In the genomic region with DNA sequence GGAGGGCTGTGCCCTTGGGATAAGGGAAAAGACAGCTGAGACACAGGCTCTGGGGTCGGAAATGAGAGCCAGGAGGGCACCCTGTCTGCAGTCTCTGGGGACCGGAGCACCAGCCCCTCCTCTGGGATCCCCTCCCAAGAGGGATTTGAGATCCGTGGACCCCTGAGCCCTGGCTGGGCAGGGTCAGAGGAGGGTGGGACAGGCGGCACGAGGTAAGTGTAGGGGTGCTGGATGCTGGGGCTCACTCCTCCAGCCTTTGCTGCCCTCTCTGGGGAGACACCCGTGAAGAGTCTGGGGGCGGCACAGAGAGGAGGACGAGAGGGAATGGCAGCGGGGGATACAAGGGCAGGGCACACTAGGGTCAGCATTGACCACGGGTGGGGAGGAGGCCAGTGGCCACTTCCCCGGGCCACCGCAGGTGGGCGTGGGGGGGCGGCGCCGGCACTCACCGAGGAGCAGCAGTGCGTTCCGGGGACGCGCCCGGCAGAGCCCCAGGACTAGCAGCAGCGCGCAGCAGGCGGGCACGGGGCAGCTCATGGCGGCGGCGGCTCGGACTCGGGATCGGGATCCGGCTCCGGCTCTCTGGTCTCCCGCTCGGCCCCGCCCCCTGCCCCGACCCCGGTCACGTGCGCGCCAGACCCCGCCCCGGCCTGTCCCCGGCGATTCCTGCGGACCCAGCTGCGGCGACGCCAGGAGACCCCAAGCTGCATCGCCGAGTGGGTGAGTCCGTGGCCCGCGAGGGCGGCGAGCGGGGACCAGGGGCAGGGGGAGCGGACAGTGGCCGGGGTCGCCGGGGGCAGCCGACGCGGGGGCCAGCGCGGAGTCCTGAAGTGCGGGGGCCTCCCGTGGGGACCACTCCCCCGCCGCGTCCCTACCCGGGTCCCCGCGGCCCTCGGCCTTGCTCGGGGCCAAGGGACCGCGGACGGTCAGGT, we compare ENCODE assay signal across 8 cellular contexts. TPM values are rescaled to one million over a fixed set of nuclear protein-coding genes. Genes with fewer than 3 reads are reported as not detected.
DNase-seq lines count a peak whose midpoint lies in the region; ATAC-seq, FAIRE-seq and TF ChIP-seq lines count a peak whose summit lies in the region.

Gene SGSH (minus strand): TSS at position 557 of the 932 bp plus-strand sequence. CDS start 20 bp downstream, at position 537.
Gene SLC26A11 (plus strand): TSS at position 651 of the 932 bp plus-strand sequence. CDS start 1,134 bp downstream, outside the sequence.

- H3K9me3 ChIP-seq in kidney (ENCODE audit: control insufficient read depth in 1 of 2, low read length in 2 of 2), result no peaks in the 10 kb centered on the region

- peaks cover 50% of the 10 kb centered on the region for H3K4me1 Mint-ChIP-seq in central memory CD8-positive, alpha-beta T cell

- no peak for FAIRE-seq in kidney (lab: Jason Lieb, UNC)

- peak within 1 kb of the TSS; percentile 85 to 93 for H3K27ac ChIP-seq in kidney (ENCODE audit: low read depth in 2 of 2, low read length in 2 of 2)

- no peaks in the 10 kb centered on the region for H3K27me3 Mint-ChIP-seq in central memory CD8-positive, alpha-beta T cell

- peak within 1 kb of the TSS; percentile 70 to 77 for H3K4me3 ChIP-seq in kidney (ENCODE audit: low read length in 2 of 2)

- peaks cover 3 to 14% of the 10 kb centered on the region in 2 donors for H3K4me1 ChIP-seq in kidney (ENCODE audit: control insufficient read depth in 1 of 2, insufficient read depth in 1 of 2, low read depth in 1 of 2, low read length in 2 of 2)

- H3K9ac ChIP-seq in kidney (ENCODE audit: low read length in 2 of 2), result peak within 1 kb of the TSS; percentile 77 to 91

- in situ Hi-C loops in Caki2 (cut with HindIII; ENCODE audit: low pct_unique_long_range_greater_than_20kb, low sequenced_read_pairs), result no loop called here

- intact Hi-C loops in kidney (cut with DNase I), result no loop called here

- peak within 1 kb of the TSS; percentile 98 for H3K27ac Mint-ChIP-seq in central memory CD8-positive, alpha-beta T cell (ENCODE audit: low read depth)

- TF ChIP-seq CTCF in kidney (IDR thresholded peaks at IDR 0.05; ENCODE audit: borderline replicate concordance, extremely low read depth, insufficient read depth), result no peak

- H3K36me3 ChIP-seq in kidney (ENCODE audit: control insufficient read depth in 1 of 2, insufficient read depth in 2 of 2, low read length in 2 of 2), result peaks cover 3 to 7% of the 10 kb centered on the region in 2 donors

- H3K4me3 Mint-ChIP-seq in central memory CD8-positive, alpha-beta T cell, result peak within 1 kb of the TSS; percentile 90

- H3K36me3 Mint-ChIP-seq in central memory CD8-positive, alpha-beta T cell (ENCODE audit: insufficient read depth), result peaks cover 14% of the 10 kb centered on the region

- DNase-seq in Caki2 (ENCODE audit: low read depth) (peak; percentile 39), NCI-H1930 (lab: John Stamatoyannopoulos, UW) (peak; percentile 41 to 55), kidney (peak; percentile 94), KG1 (lab: John Stamatoyannopoulos, UW) (no peak)
- peak; percentile 18 for DNase-seq in activated CD4-positive, CD25-positive, alpha-beta regulatory T cell treated with anti-CD3 and anti-CD28 coated beads, Interleukin-2, amount 50 U/mL, for 16 hours (ENCODE audit: low read depth, low spot score)
- peak in 1 of 2 donors; percentile 25 for DNase-seq in central memory CD8-positive, alpha-beta T cell (ENCODE audit: low spot score in 2 of 2)
- peak; percentile 54 to 64 for DNase-seq in stimulated activated CD4-positive, alpha-beta T cell treated with anti-CD3 and anti-CD28 coated beads, Interleukin-15, amount 100 ng/mL, for 48 hours (ENCODE audit: low read depth in 2 of 2)

- H3K9me3 Mint-ChIP-seq in central memory CD8-positive, alpha-beta T cell, result no peaks in the 10 kb centered on the region

- peak; percentile 33 for ATAC-seq in GM21576 (IDR thresholded peaks at IDR 0.05; ENCODE audit: unreplicated experiment)
- peak; percentile 48 for ATAC-seq in central memory CD8-positive, alpha-beta T cell (replicated peaks; ENCODE audit: extremely low read depth, poor library complexity, severe bottlenecking)

RNA-seq across cellular contexts. Expression of gene SGSH, which starts in this region (rescaled TPM):
- 18.9 and 28.8 TPM in 2 replicates for total RNA-seq in Caki2 (2014; rRNA removed; shearing (Covaris generic); ENCODE audit: low replicate concordance)
- total RNA-seq in kidney, result 63.2 TPM
- 25.9 TPM for polyA plus RNA-seq in kidney (ENCODE audit: insufficient read depth, low read depth, low replicate concordance)

RNA-seq across cellular contexts. Expression of gene SLC26A11, which starts in this region (rescaled TPM):
- 26.6 and 31.1 TPM in 2 replicates for total RNA-seq in Caki2 (2014; rRNA removed; shearing (Covaris generic); ENCODE audit: low replicate concordance)
- 24.5 TPM for total RNA-seq in kidney
- 11.3 TPM for polyA plus RNA-seq in kidney (ENCODE audit: insufficient read depth, low read depth, low replicate concordance)
